ENCODE assay signal across 12 cellular contexts in genomic region chr7:22094413-22095304, GRCh38.
DNase-seq lines count a peak whose midpoint lies in the region; ATAC-seq, FAIRE-seq and TF ChIP-seq lines count a peak whose summit lies in the region.
"Had no signal": no experiment of that assay in that cellular context is flagged by ENCODE, and none has a peak within 500 bp of the region (broad histone marks: within the 10 kb centered on the region; RNA-seq: fewer than 3 reads in every experiment).

No MANE protein-coding gene starts in this region.

- peaks cover 0 to under 1% (median 0%) of the 10 kb centered on the region in 6 donors for H3K4me1 ChIP-seq in spleen

- H3K27ac ChIP-seq in spleen: peak overlapping the region in 6 of 8 donors; percentile 24 to 70 (median 64)

- H3K9me3 ChIP-seq in spleen: peaks cover 0 to 10% (median 0%) of the 10 kb centered on the region in 8 donors

- peak; percentile 66 for FAIRE-seq in bronchial epithelial cell (lab: Jason Lieb, UNC)
- FAIRE-seq: GM18507, urothelium cell line had no signal

- ATAC-seq in GM21447 (IDR thresholded peaks at IDR 0.05; ENCODE audit: unreplicated experiment): no peak

- peak; percentile 1 for TF ChIP-seq CTCF in bronchial epithelial cell (IDR thresholded peaks at IDR 0.05; ENCODE audit: insufficient read depth, low read length, severe bottlenecking)
- TF ChIP-seq CTCF in spleen (IDR thresholded peaks at IDR 0.05 in 8 of 11, conservative IDR thresholded peaks at IDR 0.05 in 3 of 11): peak in 2 of 11 experiments; percentile 7 to 25

- TF ChIP-seq POLR2A in spleen (IDR thresholded peaks at IDR 0.05): no peak

- DNase-seq in NCI-H748 (lab: John Stamatoyannopoulos, UW; ENCODE audit: unreplicated experiment) (peak; percentile 19), NCI-H748 treated with DMSO at 0.1 percent for 48 hours (lab: John Stamatoyannopoulos, UW) (no peak), NAMALWA (ENCODE audit: low spot score) (peak; percentile 39), bronchial epithelial cell (ENCODE audit: low read depth) (no peak), spleen (no peak), NCI-H526 treated with DMSO at 0.1 percent for 48 hours (lab: John Stamatoyannopoulos, UW) (no peak), head of caudate nucleus (no peak)
- DNase-seq: activated effector memory CD4-positive, alpha-beta T cell treated with Interleukin-2 at 50 U/mL for 16 hours; NCI-H2029 had no signal

- intact Hi-C loops in spleen (cut with DNase I; ENCODE audit: low total_unique reads): no loop called here
- intact Hi-C loops in head of caudate nucleus (cut with DNase I): no loop called here

- H3K4me3 ChIP-seq in bronchial epithelial cell (ENCODE audit: low read depth, low read length): no peak overlapping the region
- no peak overlapping the region for H3K4me3 ChIP-seq in spleen

- WGBS in spleen, 5 donors: 68 to 76% (median 73%) methylated on average over 10 to 11 of the region's 11 CpGs

- H3K27me3 ChIP-seq in bronchial epithelial cell (ENCODE audit: control insufficient read depth, insufficient read depth, low read length) (peaks cover 2% of the 10 kb centered on the region), spleen (replicated peaks in 1 of 7) (peaks cover 0 to 9% (median 0%) of the 10 kb centered on the region in 7 donors)

- H3K36me3 ChIP-seq in bronchial epithelial cell (ENCODE audit: control insufficient read depth, insufficient read depth, low read length): no peaks in the 10 kb centered on the region
- H3K36me3 ChIP-seq in spleen: no peaks in the 10 kb centered on the region

Comparison
In these comparisons a context has a peak if more than half of its experiments do, and no peak if none do; other contexts are left out.
1. DNase-seq: peak in NCI-H748 (single experiment) and NAMALWA (single experiment); none in NCI-H748 treated with DMSO at 0.1 percent for 48 hours (single experiment), bronchial epithelial cell (single experiment), spleen (single experiment), NCI-H526 treated with DMSO at 0.1 percent for 48 hours (single experiment) and head of caudate nucleus (0 of 42).